Comparison of ENCODE assay signal across 8 cellular contexts in the genomic region with DNA sequence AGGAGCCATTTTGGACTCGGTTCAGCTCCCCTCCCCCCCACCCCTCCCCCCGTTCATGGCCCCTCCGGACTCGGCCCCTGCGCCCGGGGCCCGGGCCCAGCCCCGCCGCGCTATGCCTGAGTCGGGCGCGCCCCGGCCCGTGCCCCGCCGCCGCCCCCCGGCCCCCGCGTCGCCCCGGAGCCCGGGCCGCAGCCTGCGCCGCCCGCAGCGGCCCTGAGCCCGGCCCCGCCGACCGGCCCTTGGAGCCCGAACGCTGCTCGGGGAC. TPM values are rescaled to one million over a fixed set of nuclear protein-coding genes. Genes with fewer than 3 reads are reported as not detected.
DNase-seq lines count a peak whose midpoint lies in the region; ATAC-seq, FAIRE-seq and TF ChIP-seq lines count a peak whose summit lies in the region.

No MANE protein-coding gene starts in this region.

- WGBS in H1 (ENCODE audit: extremely low coverage in 1 of 2, insufficient coverage in 1 of 2, insufficient read length in 1 of 2, insufficient replicate concordance in 2 of 2, low coverage in 1 of 2, low lambda C conversion rate in 2 of 2, missing lambda C conversion rate in 1 of 2), 2 experiments = 0% methylated on average over 3 of the region's 36 CpGs; no CpG with 5 or more reads in 1 of the 2 experiments

- H3K4ac ChIP-seq in H1 (replicated peaks; ENCODE audit: insufficient read length, low read depth, low read length) = no peak overlapping the region

- POLR2A ChIA-PET in H1 (lab: Charles Lee; ENCODE audit: partially characterized antibody) = interaction anchor here (0.8 kb wide), 1 partner anchor 107 kb away, joined by 3 read pairs; a partner anchor contains a TSS

- H3K4me3 ChIP-seq in LNCaP clone FGC (ENCODE audit: low read depth, low read length) (peak overlapping the region; percentile 65), H1 (ENCODE audit: extremely low read depth in 1 of 4, insufficient read depth in 2 of 4, low read depth in 3 of 4, low read length in 4 of 4) (peak overlapping the region; percentile 74 to 99 (median 91))

- H3K14ac ChIP-seq in H1 (ENCODE audit: insufficient read length) = no peak overlapping the region

- H3K4me3 Mint-ChIP-seq in Calu3 (ENCODE audit: low read depth, unreplicated experiment) = peak overlapping the region; percentile 94

- no peaks in the 10 kb centered on the region for H3K27me3 Mint-ChIP-seq in Calu3 (ENCODE audit: unreplicated experiment)

- no TSS peak for BruUV-seq in Calu3 (replicated peaks; lab: Mats Ljungman, UMichigan)

- ATAC-seq in omental fat pad (ENCODE audit: low FRiP score) (peak; percentile 0), HG02610 (IDR thresholded peaks at IDR 0.05; ENCODE audit: unreplicated experiment) (no peak), HG03139 (IDR thresholded peaks at IDR 0.05; ENCODE audit: unreplicated experiment) (no peak)

- H2BK12ac ChIP-seq in H1 (ENCODE audit: low read depth, low read length) = no peak overlapping the region; the same call in 1 of the 2 replicates

- peaks cover 10 to 19% (median 13%) of the 10 kb centered on the region in 4 experiments for H3K4me1 ChIP-seq in H1 (replicated peaks in 1 of 4; ENCODE audit: control insufficient read depth in 3 of 4, insufficient read depth in 4 of 4, low read length in 3 of 4)

- peaks cover 20% of the 10 kb centered on the region for H3K23me2 ChIP-seq in H1 (ENCODE audit: low read depth, low read length)

- no peaks in the 10 kb centered on the region; a peak in 1 of 8 replicates for H3K36me3 ChIP-seq in H1 (ENCODE audit: control insufficient read depth in 2 of 4, insufficient read depth in 4 of 4, low read length in 3 of 4)

- no peak overlapping the region for H2BK120ac ChIP-seq in H1 (replicated peaks; ENCODE audit: low read depth, low read length)

- TF ChIP-seq EP300 in H1 (IDR thresholded peaks at IDR 0.05; ENCODE audit: borderline replicate concordance in 1 of 2, low read depth in 2 of 2, low read length in 2 of 2) = no peak

- TF ChIP-seq POLR2A in H1 (IDR thresholded peaks at IDR 0.05; ENCODE audit: control extremely low read depth in 1 of 2, low read depth in 2 of 2, low read length in 2 of 2) = no peak

- no peak overlapping the region for H3K27ac Mint-ChIP-seq in Calu3 (ENCODE audit: unreplicated experiment)

- H3K23ac ChIP-seq in H1 (ENCODE audit: insufficient read length) = no peak overlapping the region

- H3K79me2 ChIP-seq in H1 (ENCODE audit: control insufficient read depth in 1 of 2, insufficient read depth in 2 of 2, low read length in 2 of 2) = peaks cover 36 to 47% of the 10 kb centered on the region in 2 experiments

- FAIRE-seq in H1 (lab: Jason Lieb, UNC) = no peak

- H2BK20ac ChIP-seq in H1 (ENCODE audit: low read length) = no peak overlapping the region

- H3K79me1 ChIP-seq in H1 (ENCODE audit: low read depth, low read length) = peaks cover 14% of the 10 kb centered on the region

- no peak overlapping the region for H2BK15ac ChIP-seq in H1 (ENCODE audit: low read length)

- peaks cover 30% of the 10 kb centered on the region for H3K36me3 Mint-ChIP-seq in Calu3 (ENCODE audit: insufficient read depth, unreplicated experiment)

- TF ChIP-seq RAD21 in H1 (IDR thresholded peaks at IDR 0.05 in 1 of 2, conservative IDR thresholded peaks at IDR 0.05 in 1 of 2; ENCODE audit: low read depth in 2 of 2, low read length in 2 of 2) = no peak

- peaks cover 4% of the 10 kb centered on the region for H3K9me3 Mint-ChIP-seq in Calu3 (ENCODE audit: low read depth, unreplicated experiment)

- intact Hi-C loops in Calu3 (cut with micrococcal nuclease; ENCODE audit: unreplicated experiment) = loop anchor here (10.0 kb wide), 1 partner anchor 109 kb away; a partner anchor contains a TSS

- 0 out of 4 replicates have a peak, but pooled peaks cover 0 to 5% of the 10 kb centered on the region in 2 experiments for H3K9me3 ChIP-seq in H1 (ENCODE audit: insufficient read depth in 2 of 2, low read depth in 1 of 2, low read length in 1 of 2)

- H3K27ac ChIP-seq in H1 (ENCODE audit: low read depth, low read length) = peak overlapping the region; percentile 99

- no peak for TF ChIP-seq CTCF in Calu3 (IDR thresholded peaks at IDR 0.05; ENCODE audit: unreplicated experiment)
- no peak for TF ChIP-seq CTCF in LNCaP clone FGC (IDR thresholded peaks at IDR 0.05; ENCODE audit: control insufficient read depth, extremely low read depth, insufficient read depth)
- no peak for TF ChIP-seq CTCF in H1 (IDR thresholded peaks at IDR 0.05; ENCODE audit: control extremely low read depth in 1 of 3, insufficient read depth in 1 of 3, low read depth in 1 of 3, low read length in 3 of 3)
- no peak for TF ChIP-seq CTCF in omental fat pad (IDR thresholded peaks at IDR 0.05)

- H4K20me1 ChIP-seq in H1 (replicated peaks in 1 of 2; ENCODE audit: control insufficient read depth in 1 of 2, insufficient read depth in 2 of 2, low read length in 2 of 2) = peaks cover 17 to 27% of the 10 kb centered on the region in 2 experiments

- peaks cover 16% of the 10 kb centered on the region for H3K4me1 Mint-ChIP-seq in Calu3 (ENCODE audit: low read depth, unreplicated experiment)

- no peak overlapping the region for H2AK5ac ChIP-seq in H1 (ENCODE audit: low read depth, low read length)

- H3K27me3 ChIP-seq in H1 (replicated peaks in 1 of 4; ENCODE audit: control insufficient read depth in 3 of 4, extremely low read depth in 1 of 4, insufficient read depth in 3 of 4, low read length in 3 of 4) = no peaks in the 10 kb centered on the region

- peak overlapping the region; percentile 99; the same call in 1 of the 2 replicates for H4K8ac ChIP-seq in H1 (ENCODE audit: extremely low read depth, insufficient read depth, low read length)

- peak overlapping the region; percentile 97 for H4K91ac ChIP-seq in H1 (replicated peaks; ENCODE audit: insufficient read length, low read length)

- peak overlapping the region; percentile 72; the same call in 1 of the 2 replicates for H3K18ac ChIP-seq in H1 (ENCODE audit: extremely low read depth, low read length)

- H3K56ac ChIP-seq in H1 (replicated peaks; ENCODE audit: insufficient read length, low read depth, low read length) = peak overlapping the region; percentile 69

- H3K4me2 ChIP-seq in H1 (ENCODE audit: insufficient read depth in 1 of 2, low read depth in 2 of 2, low read length in 2 of 2) = peak overlapping the region; percentile 94 to 97; a peak in 3 of 4 replicates

- CTCF ChIA-PET in Calu3 (lab: Charles Lee) = interaction anchor here (0.6 kb wide), 1 partner anchor 546 kb away, joined by 4 read pairs; no protein-coding TSS in a partner anchor
- CTCF ChIA-PET in H1 (lab: Charles Lee; ENCODE audit: partially characterized antibody) = interaction anchor here (1.4 kb wide), 1 partner anchor 66 kb away, joined by 3 read pairs; no protein-coding TSS in a partner anchor

- peak overlapping the region; percentile 94; the same call in 1 of the 2 replicates for H2BK5ac ChIP-seq in H1 (ENCODE audit: low read depth, low read length)

- no peak for DNase-seq in Calu3
- no peak for DNase-seq in LNCaP clone FGC (ENCODE audit: low read depth)
- DNase-seq in H1 (ENCODE audit: low read depth in 1 of 2, low spot score in 2 of 2) = no peak
- no peak for DNase-seq in omental fat pad (ENCODE audit: low spot score)
- no peak for DNase-seq in OCI-M2 (lab: John Stamatoyannopoulos, UW; ENCODE audit: unreplicated experiment)
- no peak for DNase-seq in activated CD4-positive, alpha-beta T cell treated with anti-CD3 and anti-CD28 coated beads, Interleukin-2, amount 50 U/mL, for 4 hours

- H2AFZ ChIP-seq in H1 (ENCODE audit: low read length) = no peak overlapping the region

- peak overlapping the region; percentile 24 for H4K5ac ChIP-seq in H1 (ENCODE audit: insufficient read length, low read depth, low read length)

- peak overlapping the region; percentile 97 to 99 (median 99) for H3K9ac ChIP-seq in H1 (replicated peaks in 1 of 4; ENCODE audit: extremely low read depth in 1 of 4, low read depth in 3 of 4, low read length in 3 of 4)

TF ChIP-seq in H1, 55 proteins besides CTCF, POLR2A, EP300 and RAD21:
- no peak for TF ChIP-seq GTF2F1 (IDR thresholded peaks at IDR 0.05; ENCODE audit: borderline replicate concordance, low read depth, low read length)
- TF ChIP-seq TAF1 (IDR thresholded peaks at IDR 0.05; ENCODE audit: low read depth, low read length) = peak; percentile 44; the same call in 1 of the 2 replicates
- no peak for TF ChIP-seq FOSL1 (IDR thresholded peaks at IDR 0.05; ENCODE audit: insufficient read depth, low read depth, low read length)
- TF ChIP-seq TEAD4 (IDR thresholded peaks at IDR 0.05; ENCODE audit: low read depth, low read length) = no peak
TF ChIP-seq in H1: peak in this region for 1.

RNA-seq across cellular contexts. Expression of a gene that starts 0.2 kb away (rescaled TPM):
- 5.2 and 6.2 TPM in 2 replicates for total RNA-seq in Calu3 (2022)
- 99.9 and 109 TPM in 2 replicates for total RNA-seq in H1 (2021; fragmentation: NEBNext Ultra II Directional; extraction: Animal tissue kit (Norgen Biotek cat#: 25700))
- polyA plus RNA-seq in H1 (2011; rRNA removed) = 24.7 and 32.2 TPM in 2 replicates
- polyA plus RNA-seq in H1 (2011; cell fraction: cytosol; rRNA removed) = 25.3 TPM
- polyA plus RNA-seq in H1 (2011; cell fraction: nucleus; rRNA removed) = 44.4 TPM
- 24.3 to 39.1 TPM (median 27.4 TPM) in 4 replicates for polyA plus RNA-seq in H1 (2012, experiment 1 of 2)
- 3.9 TPM for polyA plus RNA-seq in H1 (2012, experiment 2 of 2)
- 33.2 TPM for polyA plus RNA-seq in H1 (2013, experiment 1 of 2)
- polyA plus RNA-seq in H1 (2013, experiment 2 of 2) = 34.2 TPM
- polyA minus RNA-seq in H1 (2011; rRNA and poly(A)+ RNA removed) = 195 and 241 TPM in 2 replicates
- polyA minus RNA-seq in H1 (2011; cell fraction: cytosol; rRNA and poly(A)+ RNA removed) = 123 TPM
- polyA minus RNA-seq in H1 (2011; cell fraction: nucleus; rRNA and poly(A)+ RNA removed) = 86.1 TPM
- total RNA-seq in omental fat pad = 1 to 10 TPM; 2.7 to 9.9 (median 4.3) TPM

RNA-seq across cellular contexts. Expression of a gene that starts 42.3 kb away (rescaled TPM):
- total RNA-seq in Calu3 (2022) = 11.2 and 13.2 TPM in 2 replicates
- total RNA-seq in H1 (2021; fragmentation: NEBNext Ultra II Directional; extraction: Animal tissue kit (Norgen Biotek cat#: 25700)) = 12.2 and 12.9 TPM in 2 replicates
- 5.1 and 7.2 TPM in 2 replicates for polyA plus RNA-seq in H1 (2011; rRNA removed)
- polyA plus RNA-seq in H1 (2011; cell fraction: cytosol; rRNA removed) = 7.2 TPM
- polyA plus RNA-seq in H1 (2011; cell fraction: nucleus; rRNA removed) = 7.4 TPM
- polyA plus RNA-seq in H1 (2012, experiment 1 of 2) = 6.0 to 13.9 TPM (median 8.5 TPM) in 4 replicates
- 2.2 TPM for polyA plus RNA-seq in H1 (2012, experiment 2 of 2)
- 9.0 TPM for polyA plus RNA-seq in H1 (2013, experiment 1 of 2)
- 7.3 TPM for polyA plus RNA-seq in H1 (2013, experiment 2 of 2)
- polyA minus RNA-seq in H1 (2011; rRNA and poly(A)+ RNA removed) = 6.4 and 9.0 TPM in 2 replicates
- polyA minus RNA-seq in H1 (2011; cell fraction: cytosol; rRNA and poly(A)+ RNA removed) = 10.0 TPM
- polyA minus RNA-seq in H1 (2011; cell fraction: nucleus; rRNA and poly(A)+ RNA removed) = 10.2 TPM
- total RNA-seq in omental fat pad = 10 to 100 TPM in 1 of 4 donors, 1 to 10 TPM in 3; 5.8 to 12.9 (median 9.0) TPM
